8 cellular contexts compared by ENCODE assay signal in the genomic region with DNA sequence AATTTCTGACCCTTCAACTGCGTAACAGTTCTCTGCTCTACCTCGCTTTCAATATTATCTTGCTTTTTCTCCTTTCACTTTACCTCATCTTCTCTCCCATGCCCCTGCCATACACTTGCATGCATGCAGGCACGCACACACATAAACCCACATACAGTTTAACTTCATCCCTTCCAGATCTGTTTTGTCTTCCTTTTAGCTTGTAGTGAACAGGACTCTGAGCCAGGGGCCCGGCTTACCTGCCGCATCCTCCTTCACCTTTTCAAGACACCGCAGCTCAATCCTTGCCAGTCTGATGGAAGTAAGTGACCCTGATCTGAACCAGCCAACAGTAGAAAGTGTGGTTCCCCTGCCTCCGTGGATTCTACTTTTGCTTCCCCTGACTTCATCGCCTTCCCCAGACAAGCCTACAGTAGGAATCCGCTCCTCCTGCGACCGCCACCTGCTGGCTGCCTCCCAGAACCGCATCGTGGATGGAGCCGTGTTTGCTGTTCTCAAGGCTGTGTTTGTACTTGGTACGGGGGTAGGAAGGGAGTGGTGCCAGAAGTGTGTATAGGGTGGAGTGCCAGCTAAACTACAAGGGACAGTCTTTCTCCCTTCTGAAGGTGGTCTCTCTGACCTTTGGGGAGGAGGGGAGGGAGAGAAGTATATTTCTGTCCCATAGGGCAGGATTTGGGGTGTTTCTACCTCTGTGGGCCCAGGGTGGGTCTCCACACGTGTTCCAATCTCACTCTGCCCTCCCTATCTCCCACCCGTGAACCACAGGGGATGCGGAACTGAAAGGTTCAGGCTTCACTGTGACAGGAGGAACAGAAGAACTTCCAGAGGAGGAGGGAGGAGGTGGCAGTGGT. TPM values are rescaled to one million over a fixed set of nuclear protein-coding genes. Genes with fewer than 3 reads are reported as not detected.
DNase-seq lines count a peak whose midpoint lies in the region; ATAC-seq and TF ChIP-seq lines count a peak whose summit lies in the region.

No MANE protein-coding gene starts in this region.

- H3K4me1 Mint-ChIP-seq in activated naive CD8-positive, alpha-beta T cell treated with anti-CD3 and anti-CD28 coated beads, Interleukin-2, amount 10 ng/mL, durations not matched to agents 7 days and 5 days: peaks cover 10% of the 10 kb centered on the region

- peak; percentile 55 to 73 (median 62) for TF ChIP-seq CTCF in heart left ventricle (IDR thresholded peaks at IDR 0.05)

- H3K27ac ChIP-seq in heart left ventricle: no peak overlapping the region

- H3K4me3 ChIP-seq in heart left ventricle: no peak overlapping the region

- H3K27me3 Mint-ChIP-seq in activated naive CD8-positive, alpha-beta T cell treated with anti-CD3 and anti-CD28 coated beads, Interleukin-2, amount 10 ng/mL, durations not matched to agents 7 days and 5 days: no peaks in the 10 kb centered on the region

- ATAC-seq in activated naive CD8-positive, alpha-beta T cell treated with anti-CD3 and anti-CD28 coated beads, Interleukin-2, amount 10 ng/mL, durations not matched to agents 7 days and 5 days (ENCODE audit: low read depth): peak; percentile 93
- peak in 3 of 4 donors; percentile 68 to 81 (median 74) for ATAC-seq in heart left ventricle
- ATAC-seq in sciatic nerve: peak; percentile 81
- no peak for ATAC-seq in HG03039 (IDR thresholded peaks at IDR 0.05; ENCODE audit: unreplicated experiment)

- POLR2A ChIA-PET in activated naive CD8-positive, alpha-beta T cell treated with anti-CD3 and anti-CD28 coated beads, Interleukin-2, amount 10 ng/mL, durations not matched to agents 7 days and 5 days (lab: Charles Lee): interaction anchor here (1.0 to 1.9 kb wide), 5 partner anchors 11 to 33 kb away, joined by 3 to 10 read pairs (median 4); a partner anchor contains a TSS

- H3K4me3 Mint-ChIP-seq in activated naive CD8-positive, alpha-beta T cell treated with anti-CD3 and anti-CD28 coated beads, Interleukin-2, amount 10 ng/mL, durations not matched to agents 7 days and 5 days: peak overlapping the region; percentile 61

- H3K36me3 ChIP-seq in heart left ventricle: peaks cover 0 to 92% (median 81%) of the 10 kb centered on the region in 9 donors

- DNase-seq in NCI-H82 (lab: John Stamatoyannopoulos, UW) (peak; percentile 72), NCI-H82 treated with DMSO at 0.1 percent for 48 hours (lab: John Stamatoyannopoulos, UW; ENCODE audit: unreplicated experiment) (no peak), HUDEP-2 (lab: John Stamatoyannopoulos, UW; ENCODE audit: unreplicated experiment in 76 of 76) (peak in 66 of 76 experiments; percentile 0 to 70 (median 42)), SW480 (ENCODE audit: low spot score) (peak; percentile 52), heart left ventricle (peak; percentile 50 to 76 (median 61)), sciatic nerve (ENCODE audit: low spot score) (peak; percentile 82)
- DNase-seq in activated naive CD8-positive, alpha-beta T cell treated with anti-CD3 and anti-CD28 coated beads, Interleukin-2, amount 10 ng/mL, durations not matched to agents 7 days and 5 days: peak; percentile 78

- H3K4me1 ChIP-seq in heart left ventricle: no peaks in the 10 kb centered on the region

- peak overlapping the region; percentile 84 for H3K27ac Mint-ChIP-seq in activated naive CD8-positive, alpha-beta T cell treated with anti-CD3 and anti-CD28 coated beads, Interleukin-2, amount 10 ng/mL, durations not matched to agents 7 days and 5 days

- H3K9me3 ChIP-seq in heart left ventricle: no peaks in the 10 kb centered on the region

- no peak for TF ChIP-seq POLR2A in heart left ventricle (IDR thresholded peaks at IDR 0.05)

- 34 to 41% (median 37%) methylated on average over 18 of the region's 18 CpGs for WGBS in heart left ventricle, 4 donors

- H3K36me3 Mint-ChIP-seq in activated naive CD8-positive, alpha-beta T cell treated with anti-CD3 and anti-CD28 coated beads, Interleukin-2, amount 10 ng/mL, durations not matched to agents 7 days and 5 days: peaks cover 32% of the 10 kb centered on the region

- intact Hi-C loops in heart left ventricle (cut with DNase I) (loop anchor here in 2 of 10 donors (1.0 to 10.0 kb wide), 2 partner anchors 31 to 46 kb away; no protein-coding TSS in a partner anchor), sciatic nerve (cut with DNase I) (no loop called here)

- H3K27me3 ChIP-seq in heart left ventricle: no peaks in the 10 kb centered on the region

- no peaks in the 10 kb centered on the region for H3K9me3 Mint-ChIP-seq in activated naive CD8-positive, alpha-beta T cell treated with anti-CD3 and anti-CD28 coated beads, Interleukin-2, amount 10 ng/mL, durations not matched to agents 7 days and 5 days

RNA-seq across cellular contexts. Expression of a gene that starts 10.7 kb away (rescaled TPM):
- total RNA-seq in activated naive CD8-positive, alpha-beta T cell treated with anti-CD3 and anti-CD28 coated beads, Interleukin-2, amount 10 ng/mL, durations not matched to agents 7 days and 5 days: 10 to 100 TPM; 64.7 to 77.1 TPM
- total RNA-seq in heart left ventricle: 10 to 100 TPM; 15.0 to 37.4 (median 25.8) TPM
- 1 to 10 TPM; 6.2 to 8.9 TPM for polyA plus RNA-seq in heart left ventricle
- total RNA-seq in sciatic nerve: 65.1 TPM

RNA-seq across cellular contexts. Expression of a gene that starts 15.5 kb away (rescaled TPM):
- 1 to 10 TPM; 1.4 to 1.9 TPM for total RNA-seq in activated naive CD8-positive, alpha-beta T cell treated with anti-CD3 and anti-CD28 coated beads, Interleukin-2, amount 10 ng/mL, durations not matched to agents 7 days and 5 days
- 1 to 10 TPM in 1 of 9 donors, under 1 TPM in 8; 0.14 to 1.3 (median 0.52) TPM for total RNA-seq in heart left ventricle
- polyA plus RNA-seq in heart left ventricle: under 1 TPM; 0.15 to 0.19 TPM
- total RNA-seq in sciatic nerve: 20.6 TPM

RNA-seq across cellular contexts. Expression of a gene that starts 17.8 kb away (rescaled TPM):
- total RNA-seq in activated naive CD8-positive, alpha-beta T cell treated with anti-CD3 and anti-CD28 coated beads, Interleukin-2, amount 10 ng/mL, durations not matched to agents 7 days and 5 days: 100 to 1,000 TPM; 389 to 395 TPM
- 10 to 100 TPM in 2 of 9 donors, 1 to 10 TPM in 4, under 1 TPM in 3; 0.44 to 25.2 (median 2.1) TPM for total RNA-seq in heart left ventricle
- 1 to 10 TPM; 1.4 to 2.0 TPM for polyA plus RNA-seq in heart left ventricle
- total RNA-seq in sciatic nerve: 9.9 TPM

RNA-seq across cellular contexts. Expression of a gene that starts 22.6 kb away (rescaled TPM):
- 10 to 100 TPM; 26.7 to 30.6 TPM for total RNA-seq in activated naive CD8-positive, alpha-beta T cell treated with anti-CD3 and anti-CD28 coated beads, Interleukin-2, amount 10 ng/mL, durations not matched to agents 7 days and 5 days
- total RNA-seq in heart left ventricle: not detected
- polyA plus RNA-seq in heart left ventricle: not detected
- not detected for total RNA-seq in sciatic nerve

RNA-seq across cellular contexts. Expression of a gene that starts 33.5 kb away (rescaled TPM):
- total RNA-seq in activated naive CD8-positive, alpha-beta T cell treated with anti-CD3 and anti-CD28 coated beads, Interleukin-2, amount 10 ng/mL, durations not matched to agents 7 days and 5 days: 10 to 100 TPM; 22.1 to 24.9 TPM
- 10 to 100 TPM; 24.5 to 48.7 (median 37.0) TPM for total RNA-seq in heart left ventricle
- 10 to 100 TPM; 23.2 to 32.7 TPM for polyA plus RNA-seq in heart left ventricle
- total RNA-seq in sciatic nerve: 61.6 TPM

Comparison
In these comparisons a context has a peak if more than half of its experiments do, and no peak if none do; other contexts are left out.
1. RNA of a gene that starts 17.8 kb away (total RNA-seq): 389 to 395 TPM in activated naive CD8-positive, alpha-beta T cell treated with anti-CD3 and anti-CD28 coated beads, Interleukin-2, amount 10 ng/mL, durations not matched to agents 7 days and 5 days; 9.9 TPM in sciatic nerve (single experiment) and 0.44 to 25.2 TPM in heart left ventricle; every median in the first group is over 10 times any median in the second.